In the genomic region with DNA sequence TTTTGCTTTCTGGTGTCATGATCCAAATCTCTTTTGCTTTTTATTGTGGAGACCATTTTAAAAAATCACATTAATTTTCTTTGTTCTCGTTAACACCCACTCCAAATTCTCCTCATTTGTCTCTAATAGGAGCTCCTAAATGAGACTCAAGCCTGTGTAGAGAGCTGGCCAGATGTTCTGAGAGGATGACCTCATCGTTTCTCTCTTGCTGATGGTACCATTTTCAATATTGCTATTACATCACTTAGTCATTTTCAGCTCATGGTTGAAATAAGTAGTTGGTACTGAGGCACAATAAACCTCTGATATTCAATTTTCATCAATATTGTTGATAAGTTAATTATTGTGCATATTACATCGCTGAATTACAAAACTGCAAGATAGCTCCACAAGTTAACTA, we compare ENCODE assay signal across 27 cellular contexts. TPM values are rescaled to one million over a fixed set of nuclear protein-coding genes. Genes with fewer than 3 reads are reported as not detected.
DNase-seq lines count a peak whose midpoint lies in the region; TF ChIP-seq lines count a peak whose summit lies in the region.
"Had no signal": no experiment of that assay in that cellular context is flagged by ENCODE, and none has a peak within 500 bp of the region (broad histone marks: within the 10 kb centered on the region; RNA-seq: fewer than 3 reads in every experiment).

No MANE protein-coding gene starts in this region.

- H3F3A ChIP-seq in GM23248 (ENCODE audit: insufficient read depth) = no peaks in the 10 kb centered on the region

- WGBS in GM23248 (ENCODE audit: low coverage in 1 of 2, low lambda C conversion rate in 2 of 2, missing lambda C conversion rate in 2 of 2), 2 experiments = 36 to 40% methylated on average over 3 of the region's 3 CpGs

- no peak overlapping the region for H3K9ac ChIP-seq in GM23248
- no peak overlapping the region for H3K9ac ChIP-seq in endocrine pancreas (ENCODE audit: control insufficient read depth, insufficient read depth, low read length)

- in situ Hi-C loops in GM23248 (cut with MboI) = no loop called here

- H3K27me3 ChIP-seq in GM06990 (replicated peaks; ENCODE audit: control insufficient read depth, insufficient read depth, low read length) (no peaks in the 10 kb centered on the region), GM23248 (replicated peaks; ENCODE audit: insufficient read depth) (peaks cover 91% of the 10 kb centered on the region), endocrine pancreas (ENCODE audit: control insufficient read depth, insufficient read depth, low read length) (no peaks in the 10 kb centered on the region)

- peak; percentile 16 for DNase-seq in DMS53 (lab: John Stamatoyannopoulos, UW)
- no peak for DNase-seq in DMS53 treated with DMSO at 0.1 percent for 48 hours (lab: John Stamatoyannopoulos, UW; ENCODE audit: unreplicated experiment)
- DNase-seq in GM06990 (ENCODE audit: extremely low read depth, insufficient read length) = peak; percentile 45
- peak; percentile 8 for DNase-seq in GM23248
- DNase-seq in NCI-H2107 treated with DMSO at 0.1 percent for 48 hours (lab: John Stamatoyannopoulos, UW; ENCODE audit: unreplicated experiment) = no peak
- DNase-seq in activated CD4-positive, alpha-beta T cell treated with anti-CD3 and anti-CD28 coated beads, Interleukin-2, amount 50 U/mL, for 1 hour = no peak
- no peak for DNase-seq in NCI-H1105 (lab: John Stamatoyannopoulos, UW)
- DNase-seq: 8988T; activated CD4-positive, alpha-beta T cell treated with anti-CD3 and anti-CD28 coated beads, Interleukin-2, amount 10 ng/mL, durations not matched to agents 24 days and 14 days; activated gamma-delta T cell treated with Interleukin-2 at 50 U/mL for 16 hours; activated naive CD8-positive, alpha-beta T cell treated with anti-CD3 and anti-CD28 coated beads, Interleukin-2, amount 10 ng/mL, durations not matched to agents 7 days and 5 days; activated T-cell treated with anti-CD3 and anti-CD28 coated beads, Interleukin-2, amount 50 U/mL, for 24 hours; aorta; EL; immature natural killer cell; left colon; mucosa of descending colon; NCI-H1092; NCI-H1930; NCI-H774; SJCRH30; stimulated activated CD4-positive, alpha-beta T cell treated with anti-CD3 and anti-CD28 coated beads, Interleukin-15, amount 100 ng/mL, for 24 hours; stimulated activated CD4-positive, alpha-beta T cell treated with anti-CD3 and anti-CD28 coated beads, Interleukin-4, amount 100 ng/mL, for 4 hours; substantia nigra; SW 1271 had no signal

- no peak for TF ChIP-seq CTCF in GM06990 (IDR thresholded peaks at IDR 0.05; ENCODE audit: insufficient read depth, low read length, poor library complexity, severe bottlenecking)

- H3K4me1 ChIP-seq in GM23248 (ENCODE audit: insufficient read depth) (no peaks in the 10 kb centered on the region), endocrine pancreas (ENCODE audit: control insufficient read depth, insufficient read depth, low read length) (no peaks in the 10 kb centered on the region)

- H4K20me1 ChIP-seq in GM23248 (ENCODE audit: insufficient read depth) = no peaks in the 10 kb centered on the region

- no peaks in the 10 kb centered on the region for H3K79me2 ChIP-seq in GM23248 (ENCODE audit: insufficient read depth)

- H3K27ac ChIP-seq in GM23248 = no peak overlapping the region
- H3K27ac ChIP-seq: SJCRH30 had no signal

- no peak overlapping the region for H2AFZ ChIP-seq in GM23248

- H3K4me3 ChIP-seq in GM06990 (replicated peaks; ENCODE audit: low read depth, low read length) (no peak overlapping the region), GM23248 (no peak overlapping the region), endocrine pancreas (ENCODE audit: control insufficient read depth, insufficient read depth, low read length) (peak overlapping the region; percentile 40)
- H3K4me3 ChIP-seq: mucosa of descending colon, SJCRH30 had no signal

- H3K9me3 ChIP-seq in GM23248 (ENCODE audit: low read depth) = no peaks in the 10 kb centered on the region
- no peaks in the 10 kb centered on the region for H3K9me3 ChIP-seq in endocrine pancreas (ENCODE audit: control insufficient read depth, low read length)
- H3K9me3 ChIP-seq: mucosa of descending colon, SJCRH30 had no signal

- H3K4me2 ChIP-seq in GM23248 (ENCODE audit: unreplicated experiment) = no peak overlapping the region

- no peaks in the 10 kb centered on the region for H3K9me2 ChIP-seq in GM23248 (ENCODE audit: insufficient read depth)

- H3K36me3 ChIP-seq in GM06990 (ENCODE audit: control insufficient read depth, insufficient read depth, low read length) = no peaks in the 10 kb centered on the region
- H3K36me3 ChIP-seq in GM23248 (ENCODE audit: low read depth) = no peaks in the 10 kb centered on the region
- H3K36me3 ChIP-seq in endocrine pancreas (ENCODE audit: control insufficient read depth, insufficient read depth, low read length) = no peaks in the 10 kb centered on the region
- H3K36me3 ChIP-seq: SJCRH30 had no signal

RNA-seq across cellular contexts. Expression of a gene that starts 31.5 kb away (rescaled TPM):
- total RNA-seq in GM23248 (2014; rRNA removed; shearing (Covaris generic)) = 0.11 and 0.51 TPM in 2 replicates
- polyA plus RNA-seq in GM23248 (2016; fragmentation: Nextera tagmentation; extraction: Ambion mirVana) = 0.06 TPM in 1 of 2 replicates, not detected in the other
- total RNA-seq: activated CD4-positive, alpha-beta T cell treated with anti-CD3 and anti-CD28 coated beads, Interleukin-2, amount 10 ng/mL, durations not matched to agents 24 days and 14 days; activated naive CD8-positive, alpha-beta T cell treated with anti-CD3 and anti-CD28 coated beads, Interleukin-2, amount 10 ng/mL, durations not matched to agents 7 days and 5 days had no signal
- polyA plus RNA-seq: CD14-positive monocyte had no signal

Comparison
In these comparisons a context has a peak if more than half of its experiments do, and no peak if none do; other contexts are left out.
1. DNase-seq: peak in DMS53 (single experiment), GM06990 (single experiment) and GM23248 (single experiment); none in DMS53 treated with DMSO at 0.1 percent for 48 hours (single experiment), NCI-H2107 treated with DMSO at 0.1 percent for 48 hours (single experiment), activated CD4-positive, alpha-beta T cell treated with anti-CD3 and anti-CD28 coated beads, Interleukin-2, amount 50 U/mL, for 1 hour (single experiment) and NCI-H1105 (single experiment).